ENCODE assay signal across 33 cellular contexts in genomic region chr14:27370775-27371174, GRCh38.
"Had no signal": no experiment of that assay in that cellular context is flagged by ENCODE, and none has a peak within 500 bp of the region (broad histone marks: within the 10 kb centered on the region; RNA-seq: fewer than 3 reads in every experiment).

No MANE protein-coding gene starts in this region.

- H3K36me3 ChIP-seq: MG63 had no signal

- H3K27me3 ChIP-seq: MG63 had no signal

- H3K27ac ChIP-seq: KMS-11 had no signal

- H3K4me2 ChIP-seq: KMS-11 had no signal

- H3K9me3 ChIP-seq: MG63 had no signal

- H3K9ac ChIP-seq: KMS-11 had no signal

- DNase-seq: Karpas-422, Kasumi-1, KG1, MG63, MM.1S, MV-4-11, NCI-H1048, NCI-H1092, NCI-H1092 treated with DMSO at 0.1 percent for 48 hours, NCI-H1105, NCI-H1105 treated with DMSO at 0.1 percent for 48 hours, NCI-H1417, NCI-H1417 treated with DMSO at 0.1 percent for 48 hours, NCI-H1436, NCI-H1436 treated with DMSO at 0.1 percent for 48 hours, NCI-H146, NCI-H1694, NCI-H1694 treated with DMSO at 0.1 percent for 48 hours, NCI-H187, NCI-H187 treated with DMSO at 0.1 percent for 48 hours, NCI-H1930, NCI-H2029, NCI-H2029 treated with DMSO at 0.1 percent for 48 hours, NCI-H2081, NCI-H2081 treated with DMSO at 0.1 percent for 48 hours, NCI-H2107, NCI-H2171, NCI-H2171 treated with DMSO at 0.1 percent for 48 hours, NCI-H2227 treated with DMSO at 0.1 percent for 48 hours, NCI-H226, NCI-H345, NCI-H510A had no signal

- H3K4me3 ChIP-seq: MG63 had no signal
